Comparison of ENCODE assay signal across 15 cellular contexts in genomic region chr3:100776736-100777135, GRCh38.
DNase-seq lines count a peak whose midpoint lies in the region; ATAC-seq and TF ChIP-seq lines count a peak whose summit lies in the region.
"Had no signal": no experiment of that assay in that cellular context is flagged by ENCODE, and none has a peak within 500 bp of the region (broad histone marks: within the 10 kb centered on the region; RNA-seq: fewer than 3 reads in every experiment).

No MANE protein-coding gene starts in this region.

- H3K4me1 ChIP-seq in HCT116 (ENCODE audit: control insufficient read depth in 1 of 2, insufficient read depth in 2 of 2, low read length in 2 of 2) (no peaks in the 10 kb centered on the region), mesenchymal stem cell (ENCODE audit: control insufficient read depth, insufficient read depth, low read depth, low read length) (no peaks in the 10 kb centered on the region)
- H3K4me1 ChIP-seq: ascending aorta had no signal

- H4K8ac ChIP-seq in mesenchymal stem cell (ENCODE audit: low read length): no peak overlapping the region

- BruUV-seq in HCT116 (replicated peaks; lab: Mats Ljungman, UMichigan): no TSS peak

- no peak overlapping the region for H2AFZ ChIP-seq in HCT116 (ENCODE audit: low read depth, low read length, poor library complexity, severe bottlenecking)
- no peak overlapping the region for H2AFZ ChIP-seq in mesenchymal stem cell (ENCODE audit: low read depth, low read length)

- H3K36me3 ChIP-seq in HCT116 (ENCODE audit: control insufficient read depth in 1 of 2, insufficient read depth in 2 of 2, low read length in 2 of 2) (no peaks in the 10 kb centered on the region), mesenchymal stem cell (ENCODE audit: control insufficient read depth in 1 of 2, insufficient read depth in 2 of 2, low read depth in 1 of 2, low read length in 2 of 2) (peaks cover 0 to 100% of the 10 kb centered on the region in 2 experiments)

- H3K18ac ChIP-seq in mesenchymal stem cell (ENCODE audit: low read depth in 1 of 2, low read length in 2 of 2): no peak overlapping the region

- H3K4me3 ChIP-seq in HCT116 (replicated peaks in 1 of 2; ENCODE audit: low read depth in 1 of 2, low read length in 2 of 2) (no peak overlapping the region), astrocyte of the spinal cord (ENCODE audit: low read depth, low read length) (no peak overlapping the region), mesenchymal stem cell (ENCODE audit: insufficient read depth in 1 of 2, low read depth in 1 of 2, low read length in 2 of 2) (no peak overlapping the region)
- H3K4me3 ChIP-seq: ascending aorta, thoracic aorta had no signal

- no peak overlapping the region for H3K27ac ChIP-seq in HCT116 (ENCODE audit: low read depth, low read length)
- no peak overlapping the region for H3K27ac ChIP-seq in mesenchymal stem cell (ENCODE audit: low read length, poor library complexity, severe bottlenecking)
- H3K27ac ChIP-seq: ascending aorta, thoracic aorta had no signal

- peak; percentile 17 for DNase-seq in DMS 273 (lab: John Stamatoyannopoulos, UW; ENCODE audit: unreplicated experiment)
- no peak for DNase-seq in DMS 273 treated with DMSO at 0.1 percent for 48 hours (lab: John Stamatoyannopoulos, UW)
- DNase-seq in HCT116 (ENCODE audit: low read depth, low spot score): no peak
- DNase-seq in astrocyte of the spinal cord (ENCODE audit: low read depth, low spot score): no peak
- DNase-seq in mesenchymal stem cell: no peak
- no peak for DNase-seq in activated gamma-delta T cell treated with Interleukin-2 at 50 U/mL for 16 hours
- DNase-seq in NCI-H128 (lab: John Stamatoyannopoulos, UW; ENCODE audit: unreplicated experiment): no peak
- DNase-seq: 8988T; activated T-cell treated with anti-CD3 and anti-CD28 coated beads for 4 hours; effector CD4-positive, alpha-beta T cell; NCI-H1105 treated with DMSO at 0.1 percent for 48 hours; NCI-H524 treated with DMSO at 0.1 percent for 48 hours had no signal

- H3K79me2 ChIP-seq in HCT116 (ENCODE audit: insufficient read depth, low read length): no peaks in the 10 kb centered on the region

- ATAC-seq in HCT116 (no peak), HG02798 (IDR thresholded peaks at IDR 0.05; ENCODE audit: poor library complexity, unreplicated experiment) (no peak)

- H2AK5ac ChIP-seq in mesenchymal stem cell (ENCODE audit: low read length, severe bottlenecking): no peak overlapping the region

- no peak overlapping the region for H2BK15ac ChIP-seq in mesenchymal stem cell (ENCODE audit: low read depth, poor library complexity, severe bottlenecking)

- CTCF ChIA-PET in HCT116 (lab: Charles Lee): interaction anchor here (1.1 kb wide), 1 partner anchor 314 kb away, joined by 6 read pairs; no protein-coding TSS in a partner anchor

- no peak overlapping the region for H3K4ac ChIP-seq in mesenchymal stem cell (ENCODE audit: low read depth in 1 of 2, low read length in 2 of 2)

- H2BK12ac ChIP-seq in mesenchymal stem cell (ENCODE audit: low read length in 2 of 2): no peak overlapping the region

- POLR2A ChIA-PET in HCT116 (lab: Charles Lee): no interaction called here

- no peak overlapping the region for H2BK5ac ChIP-seq in mesenchymal stem cell (ENCODE audit: low read depth, low read length, poor library complexity, severe bottlenecking)

- H3K27me3 ChIP-seq in HCT116 (ENCODE audit: insufficient read depth, low read length) (no peaks in the 10 kb centered on the region), mesenchymal stem cell (ENCODE audit: control insufficient read depth in 1 of 2, insufficient read depth in 1 of 2, low read length in 2 of 2) (no peaks in the 10 kb centered on the region)
- H3K27me3 ChIP-seq: ascending aorta had no signal

- TF ChIP-seq CTCF in HCT116 (IDR thresholded peaks at IDR 0.05 in 2 of 3, conservative IDR thresholded peaks at IDR 0.05 in 1 of 3; ENCODE audit: borderline replicate concordance in 1 of 3, insufficient read depth in 1 of 3, low read depth in 2 of 3, low read length in 2 of 3): peak; percentile 6 to 33 (median 12); a peak in 2 of 6 replicates
- peak; percentile 3 for TF ChIP-seq CTCF in astrocyte of the spinal cord (IDR thresholded peaks at IDR 0.05; ENCODE audit: low read depth, low read length)

- no peak for TF ChIP-seq POLR2A in HCT116 (IDR thresholded peaks at IDR 0.05; ENCODE audit: borderline replicate concordance, extremely low read depth, insufficient read depth, insufficient read length)

- no peak overlapping the region for H3K9ac ChIP-seq in HCT116 (ENCODE audit: low read length)
- peak overlapping the region; percentile 10 for H3K9ac ChIP-seq in mesenchymal stem cell (ENCODE audit: low read length)

- H3K4me2 ChIP-seq in HCT116 (ENCODE audit: low read length) (no peak overlapping the region), mesenchymal stem cell (ENCODE audit: low read length, poor library complexity, severe bottlenecking) (no peak overlapping the region)

- intact Hi-C loops in HCT116 (cut with micrococcal nuclease): no loop called here

- H3K14ac ChIP-seq in mesenchymal stem cell (ENCODE audit: low read length in 2 of 2): no peak overlapping the region

- in situ Hi-C loops in astrocyte of the spinal cord (cut with HindIII; ENCODE audit: low sequenced_read_pairs): no loop called here

- no peak overlapping the region for H2BK120ac ChIP-seq in mesenchymal stem cell (ENCODE audit: low read depth, low read length)

- H4K91ac ChIP-seq in mesenchymal stem cell (ENCODE audit: low read length): no peak overlapping the region

- H4K20me1 ChIP-seq in HCT116 (ENCODE audit: insufficient read depth): no peaks in the 10 kb centered on the region

- WGBS in mesenchymal stem cell: 91% methylated on average over 2 of the region's 2 CpGs

- TF ChIP-seq RAD21 in HCT116 (IDR thresholded peaks at IDR 0.05; ENCODE audit: low read depth): no peak

- RAD21 ChIA-PET in HCT116 (lab: Charles Lee; ENCODE audit: low non-redundant PET in 1 of 2, low total read pairs in 2 of 2, uncharacterized antibody in 2 of 2, unreplicated experiment in 2 of 2): interaction anchor here (0.9 to 1.6 kb wide), 2 partner anchors 142 to 314 kb away, joined by 3 read pairs; no protein-coding TSS in a partner anchor

- H3K9me2 ChIP-seq in HCT116 (ENCODE audit: insufficient read depth): no peaks in the 10 kb centered on the region

- H3K79me1 ChIP-seq in mesenchymal stem cell (replicated peaks; ENCODE audit: low read length, poor library complexity, severe bottlenecking): no peaks in the 10 kb centered on the region

- H3K23ac ChIP-seq in mesenchymal stem cell (ENCODE audit: low read length in 2 of 2): no peak overlapping the region

- H3K9me3 ChIP-seq in HCT116 (ENCODE audit: control insufficient read depth in 1 of 2, insufficient read depth in 1 of 2, low read depth in 1 of 2, low read length in 2 of 2) (no peaks in the 10 kb centered on the region), mesenchymal stem cell (ENCODE audit: control insufficient read depth, low read length) (no peaks in the 10 kb centered on the region)
- H3K9me3 ChIP-seq: ascending aorta, thoracic aorta had no signal

TF ChIP-seq in HCT116, 20 proteins besides CTCF, POLR2A, EP300 and RAD21:
- TF ChIP-seq ATF3 (IDR thresholded peaks at IDR 0.05) (no peak), POLR2AphosphoS5 (IDR thresholded peaks at IDR 0.05; ENCODE audit: low read depth, low read length) (no peak), ELF1 (IDR thresholded peaks at IDR 0.05; ENCODE audit: borderline replicate concordance, low read depth) (no peak), ZBTB33 (IDR thresholded peaks at IDR 0.05; ENCODE audit: extremely low read depth, insufficient replicate concordance, low read length) (no peak)
